In the genomic region with DNA sequence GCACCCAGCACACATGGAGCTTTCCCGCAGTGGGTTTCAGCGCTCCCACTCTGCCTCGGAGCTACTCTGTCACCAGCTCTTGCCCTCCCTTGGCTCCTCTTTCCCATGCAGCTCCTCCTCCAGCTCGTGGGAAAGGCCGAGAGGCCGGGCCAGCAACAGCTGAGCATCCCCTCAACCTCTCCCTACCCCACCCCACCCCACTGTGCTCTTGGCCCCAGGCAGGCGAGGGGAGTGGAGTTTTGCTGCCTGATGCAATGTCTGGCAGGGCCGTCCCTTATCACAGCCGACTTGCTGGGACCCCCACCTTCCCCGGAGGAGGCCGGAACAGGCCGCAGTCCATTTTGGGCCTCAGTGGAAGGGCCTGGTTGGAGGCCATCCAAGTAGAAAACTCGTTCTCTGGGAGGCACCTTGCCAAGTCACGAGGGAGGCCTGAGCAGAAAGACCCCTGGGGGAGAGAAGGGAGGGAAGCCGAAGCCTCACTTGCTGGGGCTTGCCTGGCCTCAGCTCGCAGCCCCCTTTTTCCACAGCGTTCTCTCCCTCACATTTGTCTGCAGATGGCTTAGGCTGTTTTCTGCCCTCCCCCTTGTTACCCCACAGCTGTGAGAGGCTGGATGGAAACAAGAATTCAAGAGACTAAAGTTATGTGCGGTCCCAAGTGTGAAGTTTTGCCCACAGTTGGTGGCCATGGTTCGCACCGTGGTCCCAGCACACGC, we compare ENCODE assay signal across 1 cellular context.
A peak's percentile ranks its signal among the peaks of the same experiment; 100 is the strongest.
TF ChIP-seq lines count a peak whose summit lies in the region.

No MANE protein-coding gene starts in this region.

TF ChIP-seq in HEK293, 187 proteins besides CTCF, POLR2A, EP300 and RAD21 (continued from another document):
- TF ChIP-seq, protein P1, sequence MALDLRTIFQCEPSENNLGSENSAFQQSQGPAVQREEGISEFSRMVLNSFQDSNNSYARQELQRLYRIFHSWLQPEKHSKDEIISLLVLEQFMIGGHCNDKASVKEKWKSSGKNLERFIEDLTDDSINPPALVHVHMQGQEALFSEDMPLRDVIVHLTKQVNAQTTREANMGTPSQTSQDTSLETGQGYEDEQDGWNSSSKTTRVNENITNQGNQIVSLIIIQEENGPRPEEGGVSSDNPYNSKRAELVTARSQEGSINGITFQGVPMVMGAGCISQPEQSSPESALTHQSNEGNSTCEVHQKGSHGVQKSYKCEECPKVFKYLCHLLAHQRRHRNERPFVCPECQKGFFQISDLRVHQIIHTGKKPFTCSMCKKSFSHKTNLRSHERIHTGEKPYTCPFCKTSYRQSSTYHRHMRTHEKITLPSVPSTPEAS (tag by site-specific recombination; IDR thresholded peaks at IDR 0.05): no peak
- TF ChIP-seq KLF16 (tag by site-specific recombination; IDR thresholded peaks at IDR 0.05) (no peak), ZNF341 (tag by site-specific recombination; IDR thresholded peaks at IDR 0.05; ENCODE audit: low read depth) (peak; percentile 83), ZNF654 (tag by site-specific recombination; IDR thresholded peaks at IDR 0.05; ENCODE audit: low read depth) (no peak), ZNF211 (tag by site-specific recombination; IDR thresholded peaks at IDR 0.05; ENCODE audit: low read depth) (no peak), ZNF600 (tag by site-specific recombination; IDR thresholded peaks at IDR 0.05) (peak; percentile 40; the same call in 1 of the 2 replicates)
